In genomic region chr1:114716304-114717158, GRCh38 we compare ENCODE assay signal across 1 cellular context.
A peak's percentile ranks its signal among the peaks of the same experiment; 100 is the strongest.
TF ChIP-seq lines count a peak whose summit lies in the region.

TSS of gene NRAS (minus strand) at chr1:114716771. CDS start at chr1:114716160, 611 bp downstream.

TF ChIP-seq in K562, 482 proteins besides CTCF, POLR2A, EP300 and RAD21 (continued from another document and continues in another):
- TF ChIP-seq, protein P1, sequence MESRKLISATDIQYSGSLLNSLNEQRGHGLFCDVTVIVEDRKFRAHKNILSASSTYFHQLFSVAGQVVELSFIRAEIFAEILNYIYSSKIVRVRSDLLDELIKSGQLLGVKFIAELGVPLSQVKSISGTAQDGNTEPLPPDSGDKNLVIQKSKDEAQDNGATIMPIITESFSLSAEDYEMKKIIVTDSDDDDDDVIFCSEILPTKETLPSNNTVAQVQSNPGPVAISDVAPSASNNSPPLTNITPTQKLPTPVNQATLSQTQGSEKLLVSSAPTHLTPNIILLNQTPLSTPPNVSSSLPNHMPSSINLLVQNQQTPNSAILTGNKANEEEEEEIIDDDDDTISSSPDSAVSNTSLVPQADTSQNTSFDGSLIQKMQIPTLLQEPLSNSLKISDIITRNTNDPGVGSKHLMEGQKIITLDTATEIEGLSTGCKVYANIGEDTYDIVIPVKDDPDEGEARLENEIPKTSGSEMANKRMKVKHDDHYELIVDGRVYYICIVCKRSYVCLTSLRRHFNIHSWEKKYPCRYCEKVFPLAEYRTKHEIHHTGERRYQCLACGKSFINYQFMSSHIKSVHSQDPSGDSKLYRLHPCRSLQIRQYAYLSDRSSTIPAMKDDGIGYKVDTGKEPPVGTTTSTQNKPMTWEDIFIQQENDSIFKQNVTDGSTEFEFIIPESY (CRISPR knock-in tag; IDR thresholded peaks at IDR 0.05) = 0 out of 2 replicates have a peak, but pooled peaks have one; percentile 30
- no peak for TF ChIP-seq GTF2B (IDR thresholded peaks at IDR 0.05; ENCODE audit: extremely low read depth, insufficient read length)
- TF ChIP-seq U2AF1 (optimal IDR thresholded peaks at IDR 0.05; ENCODE audit: low read depth, low read length) = no peak
- TF ChIP-seq CHAMP1 (IDR thresholded peaks at IDR 0.05) = peak; percentile 74; the same call in 1 of the 2 replicates
- TF ChIP-seq ZNF589 (CRISPR knock-in tag; IDR thresholded peaks at IDR 0.05; ENCODE audit: low read depth) = no peak; the same call in 1 of the 2 replicates
- TF ChIP-seq ZNF121 (CRISPR knock-in tag; conservative IDR thresholded peaks at IDR 0.05) = no peak
- no peak for TF ChIP-seq HDAC6 (IDR thresholded peaks at IDR 0.05; ENCODE audit: low read depth, low read length)
- peak; percentile 87; the same call in 1 of the 2 replicates for TF ChIP-seq TOE1 (IDR thresholded peaks at IDR 0.05; ENCODE audit: borderline replicate concordance)
- TF ChIP-seq TOE1 (CRISPR knock-in tag; IDR thresholded peaks at IDR 0.05; ENCODE audit: borderline replicate concordance, low read depth) = no peak
- no peak for TF ChIP-seq CEBPB (tag; IDR thresholded peaks at IDR 0.05)
- TF ChIP-seq ZNF668 (CRISPR knock-in tag; IDR thresholded peaks at IDR 0.05) = no peak
- TF ChIP-seq ZNF445 (CRISPR knock-in tag; IDR thresholded peaks at IDR 0.05; ENCODE audit: low read depth) = no peak
- TF ChIP-seq, protein P2, sequence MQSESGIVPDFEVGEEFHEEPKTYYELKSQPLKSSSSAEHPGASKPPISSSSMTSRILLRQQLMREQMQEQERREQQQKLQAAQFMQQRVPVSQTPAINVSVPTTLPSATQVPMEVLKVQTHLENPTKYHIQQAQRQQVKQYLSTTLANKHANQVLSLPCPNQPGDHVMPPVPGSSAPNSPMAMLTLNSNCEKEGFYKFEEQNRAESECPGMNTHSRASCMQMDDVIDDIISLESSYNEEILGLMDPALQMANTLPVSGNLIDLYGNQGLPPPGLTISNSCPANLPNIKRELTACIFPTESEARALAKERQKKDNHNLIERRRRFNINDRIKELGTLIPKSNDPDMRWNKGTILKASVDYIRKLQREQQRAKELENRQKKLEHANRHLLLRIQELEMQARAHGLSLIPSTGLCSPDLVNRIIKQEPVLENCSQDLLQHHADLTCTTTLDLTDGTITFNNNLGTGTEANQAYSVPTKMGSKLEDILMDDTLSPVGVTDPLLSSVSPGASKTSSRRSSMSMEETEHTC (IDR thresholded peaks at IDR 0.05) = peak; percentile 84
- TF ChIP-seq SMAD1 (IDR thresholded peaks at IDR 0.05; ENCODE audit: low read depth, low read length, partially characterized antibody) = no peak
- no peak for TF ChIP-seq FOXA3 (CRISPR knock-in tag; conservative IDR thresholded peaks at IDR 0.05 in 1 of 2, IDR thresholded peaks at IDR 0.05 in 1 of 2)
- no peak for TF ChIP-seq TSHZ1 (CRISPR knock-in tag; IDR thresholded peaks at IDR 0.05)
- peak; percentile 75 to 99; a peak in 2 of 4 replicates for TF ChIP-seq HDAC1 (IDR thresholded peaks at IDR 0.05)
- TF ChIP-seq, protein P3, sequence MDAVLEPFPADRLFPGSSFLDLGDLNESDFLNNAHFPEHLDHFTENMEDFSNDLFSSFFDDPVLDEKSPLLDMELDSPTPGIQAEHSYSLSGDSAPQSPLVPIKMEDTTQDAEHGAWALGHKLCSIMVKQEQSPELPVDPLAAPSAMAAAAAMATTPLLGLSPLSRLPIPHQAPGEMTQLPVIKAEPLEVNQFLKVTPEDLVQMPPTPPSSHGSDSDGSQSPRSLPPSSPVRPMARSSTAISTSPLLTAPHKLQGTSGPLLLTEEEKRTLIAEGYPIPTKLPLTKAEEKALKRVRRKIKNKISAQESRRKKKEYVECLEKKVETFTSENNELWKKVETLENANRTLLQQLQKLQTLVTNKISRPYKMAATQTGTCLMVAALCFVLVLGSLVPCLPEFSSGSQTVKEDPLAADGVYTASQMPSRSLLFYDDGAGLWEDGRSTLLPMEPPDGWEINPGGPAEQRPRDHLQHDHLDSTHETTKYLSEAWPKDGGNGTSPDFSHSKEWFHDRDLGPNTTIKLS (IDR thresholded peaks at IDR 0.05; ENCODE audit: borderline replicate concordance, low read depth) = peak; percentile 99
- TF ChIP-seq, protein P4, sequence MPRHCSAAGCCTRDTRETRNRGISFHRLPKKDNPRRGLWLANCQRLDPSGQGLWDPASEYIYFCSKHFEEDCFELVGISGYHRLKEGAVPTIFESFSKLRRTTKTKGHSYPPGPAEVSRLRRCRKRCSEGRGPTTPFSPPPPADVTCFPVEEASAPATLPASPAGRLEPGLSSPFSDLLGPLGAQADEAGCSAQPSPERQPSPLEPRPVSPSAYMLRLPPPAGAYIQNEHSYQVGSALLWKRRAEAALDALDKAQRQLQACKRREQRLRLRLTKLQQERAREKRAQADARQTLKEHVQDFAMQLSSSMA (CRISPR knock-in tag; IDR thresholded peaks at IDR 0.05) = no peak
- TF ChIP-seq, protein P5, sequence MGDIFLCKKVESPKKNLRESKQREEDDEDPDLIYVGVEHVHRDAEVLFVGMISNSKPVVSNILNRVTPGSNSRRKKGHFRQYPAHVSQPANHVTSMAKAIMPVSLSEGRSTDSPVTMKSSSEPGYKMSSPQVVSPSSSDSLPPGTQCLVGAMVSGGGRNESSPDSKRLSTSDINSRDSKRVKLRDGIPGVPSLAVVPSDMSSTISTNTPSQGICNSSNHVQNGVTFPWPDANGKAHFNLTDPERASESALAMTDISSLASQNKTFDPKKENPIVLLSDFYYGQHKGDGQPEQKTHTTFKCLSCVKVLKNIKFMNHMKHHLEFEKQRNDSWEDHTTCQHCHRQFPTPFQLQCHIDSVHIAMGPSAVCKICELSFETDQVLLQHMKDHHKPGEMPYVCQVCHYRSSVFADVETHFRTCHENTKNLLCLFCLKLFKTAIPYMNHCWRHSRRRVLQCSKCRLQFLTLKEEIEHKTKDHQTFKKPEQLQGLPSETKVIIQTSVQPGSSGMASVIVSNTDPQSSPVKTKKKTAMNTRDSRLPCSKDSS (IDR thresholded peaks at IDR 0.05; ENCODE audit: low read depth, partially characterized antibody) = no peak
- TF ChIP-seq ZBTB1 (CRISPR knock-in tag; IDR thresholded peaks at IDR 0.05; ENCODE audit: borderline replicate concordance, low read depth) = no peak
- TF ChIP-seq ETV5 (CRISPR knock-in tag; IDR thresholded peaks at IDR 0.05; ENCODE audit: low read depth) = peak; percentile 94
- peak; percentile 54 for TF ChIP-seq TAF9B (IDR thresholded peaks at IDR 0.05; ENCODE audit: partially characterized antibody)
- peak; percentile 35; the same call in 1 of the 2 replicates for TF ChIP-seq ZKSCAN1 (IDR thresholded peaks at IDR 0.05; ENCODE audit: low read depth, low read length)
- no peak for TF ChIP-seq FOXJ2 (tag; IDR thresholded peaks at IDR 0.05)
- no peak for TF ChIP-seq FOXP4 (CRISPR knock-in tag; IDR thresholded peaks at IDR 0.05; ENCODE audit: borderline replicate concordance)
- no peak for TF ChIP-seq ZNF395 (CRISPR knock-in tag; IDR thresholded peaks at IDR 0.05)
- peak; percentile 72 for TF ChIP-seq TAF1 (IDR thresholded peaks at IDR 0.05; ENCODE audit: control insufficient read depth, extremely low read depth, insufficient read depth, low read length, severe bottlenecking)
- peak; percentile 77 for TF ChIP-seq LCOR (CRISPR knock-in tag; IDR thresholded peaks at IDR 0.05)
- peak in 1 of 2 experiments; percentile 86; a peak in 2 of 4 replicates for TF ChIP-seq TBL1XR1 (IDR thresholded peaks at IDR 0.05; ENCODE audit: low read length in 2 of 2)
- no peak; the same call in 1 of the 2 replicates for TF ChIP-seq PATZ1 (CRISPR knock-in tag; IDR thresholded peaks at IDR 0.05; ENCODE audit: borderline replicate concordance)
- TF ChIP-seq HMGN3 (IDR thresholded peaks at IDR 0.05; ENCODE audit: borderline replicate concordance, extremely low read depth, insufficient read length, low read depth, low read length) = peak; percentile 97
